In the genomic region with DNA sequence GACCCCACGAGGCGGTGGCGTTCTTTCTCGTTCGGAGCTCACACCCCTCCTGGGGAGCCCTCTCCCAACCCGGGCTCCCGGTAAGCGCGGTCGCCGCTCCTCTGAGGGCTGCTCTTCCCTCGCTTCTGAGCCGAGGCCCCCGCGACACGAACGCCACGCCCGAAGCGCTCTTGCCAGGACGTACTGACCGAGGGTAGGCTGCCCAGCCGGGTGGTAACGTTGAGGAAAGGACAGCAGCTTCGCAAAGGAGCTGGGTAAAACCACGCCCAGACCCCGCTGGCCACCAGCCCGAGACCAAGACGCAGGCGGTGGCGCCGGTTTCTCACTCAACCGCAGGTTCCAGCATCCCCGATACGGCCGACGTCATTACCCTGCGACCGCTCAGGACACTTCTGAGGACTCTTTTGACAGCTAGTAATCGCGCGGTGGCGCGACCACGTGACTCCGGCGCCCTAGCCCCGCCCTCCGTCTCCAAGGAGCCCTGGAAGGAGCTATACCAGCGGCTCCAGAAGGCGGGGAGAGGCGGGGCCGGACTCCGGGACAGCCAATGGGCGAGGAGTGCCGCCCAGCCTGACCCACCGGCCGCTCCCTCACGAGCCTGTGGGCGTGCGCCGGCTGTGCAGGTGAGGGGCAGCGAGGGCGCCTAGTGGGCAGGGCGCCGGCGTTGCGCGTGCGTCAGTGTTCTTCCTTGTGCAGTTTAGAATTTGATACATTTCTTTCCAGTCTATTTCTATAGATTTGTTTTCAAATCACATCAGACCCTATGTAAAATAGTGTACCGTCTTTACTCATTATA, we compare ENCODE assay signal across 1 cellular context.
TF ChIP-seq lines count a peak whose summit lies in the region.

No MANE protein-coding gene starts in this region.

TF ChIP-seq in HepG2, 621 proteins besides CTCF, POLR2A, EP300 and RAD21 (continued from another document and continues in another):
- TF ChIP-seq, protein P1, sequence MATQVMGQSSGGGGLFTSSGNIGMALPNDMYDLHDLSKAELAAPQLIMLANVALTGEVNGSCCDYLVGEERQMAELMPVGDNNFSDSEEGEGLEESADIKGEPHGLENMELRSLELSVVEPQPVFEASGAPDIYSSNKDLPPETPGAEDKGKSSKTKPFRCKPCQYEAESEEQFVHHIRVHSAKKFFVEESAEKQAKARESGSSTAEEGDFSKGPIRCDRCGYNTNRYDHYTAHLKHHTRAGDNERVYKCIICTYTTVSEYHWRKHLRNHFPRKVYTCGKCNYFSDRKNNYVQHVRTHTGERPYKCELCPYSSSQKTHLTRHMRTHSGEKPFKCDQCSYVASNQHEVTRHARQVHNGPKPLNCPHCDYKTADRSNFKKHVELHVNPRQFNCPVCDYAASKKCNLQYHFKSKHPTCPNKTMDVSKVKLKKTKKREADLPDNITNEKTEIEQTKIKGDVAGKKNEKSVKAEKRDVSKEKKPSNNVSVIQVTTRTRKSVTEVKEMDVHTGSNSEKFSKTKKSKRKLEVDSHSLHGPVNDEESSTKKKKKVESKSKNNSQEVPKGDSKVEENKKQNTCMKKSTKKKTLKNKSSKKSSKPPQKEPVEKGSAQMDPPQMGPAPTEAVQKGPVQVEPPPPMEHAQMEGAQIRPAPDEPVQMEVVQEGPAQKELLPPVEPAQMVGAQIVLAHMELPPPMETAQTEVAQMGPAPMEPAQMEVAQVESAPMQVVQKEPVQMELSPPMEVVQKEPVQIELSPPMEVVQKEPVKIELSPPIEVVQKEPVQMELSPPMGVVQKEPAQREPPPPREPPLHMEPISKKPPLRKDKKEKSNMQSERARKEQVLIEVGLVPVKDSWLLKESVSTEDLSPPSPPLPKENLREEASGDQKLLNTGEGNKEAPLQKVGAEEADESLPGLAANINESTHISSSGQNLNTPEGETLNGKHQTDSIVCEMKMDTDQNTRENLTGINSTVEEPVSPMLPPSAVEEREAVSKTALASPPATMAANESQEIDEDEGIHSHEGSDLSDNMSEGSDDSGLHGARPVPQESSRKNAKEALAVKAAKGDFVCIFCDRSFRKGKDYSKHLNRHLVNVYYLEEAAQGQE (IDR thresholded peaks at IDR 0.05; ENCODE audit: borderline replicate concordance in 1 of 2, low read depth in 1 of 2, low read length in 2 of 2): 0 out of 4 replicates have a peak, but pooled peaks of 1 of the 2 experiments have one; percentile 14
- TF ChIP-seq KDM3A (CRISPR knock-in tag; IDR thresholded peaks at IDR 0.05; ENCODE audit: low read depth): peak; percentile 33; the same call in 1 of the 2 replicates
- no peak for TF ChIP-seq HNRNPL (IDR thresholded peaks at IDR 0.05; ENCODE audit: low read depth, low read length)
- TF ChIP-seq, protein P2, sequence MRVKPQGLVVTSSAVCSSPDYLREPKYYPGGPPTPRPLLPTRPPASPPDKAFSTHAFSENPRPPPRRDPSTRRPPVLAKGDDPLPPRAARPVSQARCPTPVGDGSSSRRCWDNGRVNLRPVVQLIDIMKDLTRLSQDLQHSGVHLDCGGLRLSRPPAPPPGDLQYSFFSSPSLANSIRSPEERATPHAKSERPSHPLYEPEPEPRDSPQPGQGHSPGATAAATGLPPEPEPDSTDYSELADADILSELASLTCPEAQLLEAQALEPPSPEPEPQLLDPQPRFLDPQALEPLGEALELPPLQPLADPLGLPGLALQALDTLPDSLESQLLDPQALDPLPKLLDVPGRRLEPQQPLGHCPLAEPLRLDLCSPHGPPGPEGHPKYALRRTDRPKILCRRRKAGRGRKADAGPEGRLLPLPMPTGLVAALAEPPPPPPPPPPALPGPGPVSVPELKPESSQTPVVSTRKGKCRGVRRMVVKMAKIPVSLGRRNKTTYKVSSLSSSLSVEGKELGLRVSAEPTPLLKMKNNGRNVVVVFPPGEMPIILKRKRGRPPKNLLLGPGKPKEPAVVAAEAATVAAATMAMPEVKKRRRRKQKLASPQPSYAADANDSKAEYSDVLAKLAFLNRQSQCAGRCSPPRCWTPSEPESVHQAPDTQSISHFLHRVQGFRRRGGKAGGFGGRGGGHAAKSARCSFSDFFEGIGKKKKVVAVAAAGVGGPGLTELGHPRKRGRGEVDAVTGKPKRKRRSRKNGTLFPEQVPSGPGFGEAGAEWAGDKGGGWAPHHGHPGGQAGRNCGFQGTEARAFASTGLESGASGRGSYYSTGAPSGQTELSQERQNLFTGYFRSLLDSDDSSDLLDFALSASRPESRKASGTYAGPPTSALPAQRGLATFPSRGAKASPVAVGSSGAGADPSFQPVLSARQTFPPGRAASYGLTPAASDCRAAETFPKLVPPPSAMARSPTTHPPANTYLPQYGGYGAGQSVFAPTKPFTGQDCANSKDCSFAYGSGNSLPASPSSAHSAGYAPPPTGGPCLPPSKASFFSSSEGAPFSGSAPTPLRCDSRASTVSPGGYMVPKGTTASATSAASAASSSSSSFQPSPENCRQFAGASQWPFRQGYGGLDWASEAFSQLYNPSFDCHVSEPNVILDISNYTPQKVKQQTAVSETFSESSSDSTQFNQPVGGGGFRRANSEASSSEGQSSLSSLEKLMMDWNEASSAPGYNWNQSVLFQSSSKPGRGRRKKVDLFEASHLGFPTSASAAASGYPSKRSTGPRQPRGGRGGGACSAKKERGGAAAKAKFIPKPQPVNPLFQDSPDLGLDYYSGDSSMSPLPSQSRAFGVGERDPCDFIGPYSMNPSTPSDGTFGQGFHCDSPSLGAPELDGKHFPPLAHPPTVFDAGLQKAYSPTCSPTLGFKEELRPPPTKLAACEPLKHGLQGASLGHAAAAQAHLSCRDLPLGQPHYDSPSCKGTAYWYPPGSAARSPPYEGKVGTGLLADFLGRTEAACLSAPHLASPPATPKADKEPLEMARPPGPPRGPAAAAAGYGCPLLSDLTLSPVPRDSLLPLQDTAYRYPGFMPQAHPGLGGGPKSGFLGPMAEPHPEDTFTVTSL (CRISPR knock-in tag; IDR thresholded peaks at IDR 0.05; ENCODE audit: borderline replicate concordance): no peak; the same call in 1 of the 2 replicates
- TF ChIP-seq, protein P3, sequence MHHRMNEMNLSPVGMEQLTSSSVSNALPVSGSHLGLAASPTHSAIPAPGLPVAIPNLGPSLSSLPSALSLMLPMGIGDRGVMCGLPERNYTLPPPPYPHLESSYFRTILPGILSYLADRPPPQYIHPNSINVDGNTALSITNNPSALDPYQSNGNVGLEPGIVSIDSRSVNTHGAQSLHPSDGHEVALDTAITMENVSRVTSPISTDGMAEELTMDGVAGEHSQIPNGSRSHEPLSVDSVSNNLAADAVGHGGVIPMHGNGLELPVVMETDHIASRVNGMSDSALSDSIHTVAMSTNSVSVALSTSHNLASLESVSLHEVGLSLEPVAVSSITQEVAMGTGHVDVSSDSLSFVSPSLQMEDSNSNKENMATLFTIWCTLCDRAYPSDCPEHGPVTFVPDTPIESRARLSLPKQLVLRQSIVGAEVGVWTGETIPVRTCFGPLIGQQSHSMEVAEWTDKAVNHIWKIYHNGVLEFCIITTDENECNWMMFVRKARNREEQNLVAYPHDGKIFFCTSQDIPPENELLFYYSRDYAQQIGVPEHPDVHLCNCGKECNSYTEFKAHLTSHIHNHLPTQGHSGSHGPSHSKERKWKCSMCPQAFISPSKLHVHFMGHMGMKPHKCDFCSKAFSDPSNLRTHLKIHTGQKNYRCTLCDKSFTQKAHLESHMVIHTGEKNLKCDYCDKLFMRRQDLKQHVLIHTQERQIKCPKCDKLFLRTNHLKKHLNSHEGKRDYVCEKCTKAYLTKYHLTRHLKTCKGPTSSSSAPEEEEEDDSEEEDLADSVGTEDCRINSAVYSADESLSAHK (CRISPR knock-in tag; IDR thresholded peaks at IDR 0.05; ENCODE audit: borderline replicate concordance): no peak; the same call in 1 of the 2 replicates
- peak; percentile 77 for TF ChIP-seq SKI (IDR thresholded peaks at IDR 0.05; ENCODE audit: partially characterized antibody)
- no peak; the same call in 1 of the 2 replicates for TF ChIP-seq ZBTB3 (CRISPR knock-in tag; IDR thresholded peaks at IDR 0.05; ENCODE audit: borderline replicate concordance, low read depth)
- 0 out of 2 replicates have a peak, but pooled peaks have one; percentile 59 for TF ChIP-seq DNMT1 (CRISPR knock-in tag; IDR thresholded peaks at IDR 0.05)
- no peak for TF ChIP-seq ZNF17 (CRISPR knock-in tag; IDR thresholded peaks at IDR 0.05)
- TF ChIP-seq ZNF124 (CRISPR knock-in tag; IDR thresholded peaks at IDR 0.05): no peak; the same call in 1 of the 2 replicates
- peak; percentile 89 for TF ChIP-seq MEF2D (CRISPR knock-in tag; IDR thresholded peaks at IDR 0.05)
- peak; percentile 82; the same call in 1 of the 2 replicates for TF ChIP-seq ZNF317 (CRISPR knock-in tag; IDR thresholded peaks at IDR 0.05)
- peak; percentile 97 for TF ChIP-seq HDAC1 (CRISPR knock-in tag; IDR thresholded peaks at IDR 0.05)
- peak; percentile 96 for TF ChIP-seq TAF15 (IDR thresholded peaks at IDR 0.05; ENCODE audit: low read depth, low read length, poor library complexity, severe bottlenecking)
- TF ChIP-seq U2AF2 (IDR thresholded peaks at IDR 0.05; ENCODE audit: low read depth, low read length): no peak
- TF ChIP-seq ZNF546 (CRISPR knock-in tag; conservative IDR thresholded peaks at IDR 0.05): peak; percentile 81
- TF ChIP-seq, protein P4, sequence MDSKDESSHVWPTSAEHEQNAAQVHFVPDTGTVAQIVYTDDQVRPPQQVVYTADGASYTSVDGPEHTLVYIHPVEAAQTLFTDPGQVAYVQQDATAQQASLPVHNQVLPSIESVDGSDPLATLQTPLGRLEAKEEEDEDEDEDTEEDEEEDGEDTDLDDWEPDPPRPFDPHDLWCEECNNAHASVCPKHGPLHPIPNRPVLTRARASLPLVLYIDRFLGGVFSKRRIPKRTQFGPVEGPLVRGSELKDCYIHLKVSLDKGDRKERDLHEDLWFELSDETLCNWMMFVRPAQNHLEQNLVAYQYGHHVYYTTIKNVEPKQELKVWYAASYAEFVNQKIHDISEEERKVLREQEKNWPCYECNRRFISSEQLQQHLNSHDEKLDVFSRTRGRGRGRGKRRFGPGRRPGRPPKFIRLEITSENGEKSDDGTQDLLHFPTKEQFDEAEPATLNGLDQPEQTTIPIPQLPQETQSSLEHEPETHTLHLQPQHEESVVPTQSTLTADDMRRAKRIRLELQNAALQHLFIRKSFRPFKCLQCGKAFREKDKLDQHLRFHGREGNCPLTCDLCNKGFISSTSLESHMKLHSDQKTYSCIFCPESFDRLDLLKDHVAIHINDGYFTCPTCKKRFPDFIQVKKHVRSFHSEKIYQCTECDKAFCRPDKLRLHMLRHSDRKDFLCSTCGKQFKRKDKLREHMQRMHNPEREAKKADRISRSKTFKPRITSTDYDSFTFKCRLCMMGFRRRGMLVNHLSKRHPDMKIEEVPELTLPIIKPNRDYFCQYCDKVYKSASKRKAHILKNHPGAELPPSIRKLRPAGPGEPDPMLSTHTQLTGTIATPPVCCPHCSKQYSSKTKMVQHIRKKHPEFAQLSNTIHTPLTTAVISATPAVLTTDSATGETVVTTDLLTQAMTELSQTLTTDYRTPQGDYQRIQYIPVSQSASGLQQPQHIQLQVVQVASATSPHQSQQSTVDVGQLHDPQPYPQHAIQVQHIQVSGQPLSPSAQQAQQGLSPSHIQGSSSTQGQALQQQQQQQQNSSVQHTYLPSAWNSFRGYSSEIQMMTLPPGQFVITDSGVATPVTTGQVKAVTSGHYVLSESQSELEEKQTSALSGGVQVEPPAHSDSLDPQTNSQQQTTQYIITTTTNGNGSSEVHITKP (CRISPR knock-in tag; IDR thresholded peaks at IDR 0.05; ENCODE audit: low read depth): peak; percentile 39; the same call in 1 of the 2 replicates
- TF ChIP-seq BRD4 (CRISPR knock-in tag; IDR thresholded peaks at IDR 0.05): peak; percentile 75
- no peak for TF ChIP-seq SMARCE1 (IDR thresholded peaks at IDR 0.05; ENCODE audit: borderline replicate concordance)
- peak; percentile 97 for TF ChIP-seq POGZ (CRISPR knock-in tag; IDR thresholded peaks at IDR 0.05)
- TF ChIP-seq ZNF629 (CRISPR knock-in tag; conservative IDR thresholded peaks at IDR 0.05): no peak
- no peak for TF ChIP-seq ZNF75D (CRISPR knock-in tag; IDR thresholded peaks at IDR 0.05; ENCODE audit: borderline replicate concordance)
- no peak; the same call in 1 of the 2 replicates for TF ChIP-seq ZNF709 (CRISPR knock-in tag; IDR thresholded peaks at IDR 0.05)
- peak; percentile 19 for TF ChIP-seq ZFP41 (CRISPR knock-in tag; IDR thresholded peaks at IDR 0.05; ENCODE audit: borderline replicate concordance)
- TF ChIP-seq RBAK (CRISPR knock-in tag; IDR thresholded peaks at IDR 0.05): no peak
- no peak for TF ChIP-seq SATB2 (CRISPR knock-in tag; IDR thresholded peaks at IDR 0.05)
- TF ChIP-seq, protein P5, sequence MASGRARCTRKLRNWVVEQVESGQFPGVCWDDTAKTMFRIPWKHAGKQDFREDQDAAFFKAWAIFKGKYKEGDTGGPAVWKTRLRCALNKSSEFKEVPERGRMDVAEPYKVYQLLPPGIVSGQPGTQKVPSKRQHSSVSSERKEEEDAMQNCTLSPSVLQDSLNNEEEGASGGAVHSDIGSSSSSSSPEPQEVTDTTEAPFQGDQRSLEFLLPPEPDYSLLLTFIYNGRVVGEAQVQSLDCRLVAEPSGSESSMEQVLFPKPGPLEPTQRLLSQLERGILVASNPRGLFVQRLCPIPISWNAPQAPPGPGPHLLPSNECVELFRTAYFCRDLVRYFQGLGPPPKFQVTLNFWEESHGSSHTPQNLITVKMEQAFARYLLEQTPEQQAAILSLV (CRISPR knock-in tag; IDR thresholded peaks at IDR 0.05; ENCODE audit: borderline replicate concordance): peak; percentile 67; the same call in 1 of the 2 replicates
- TF ChIP-seq, protein P6, sequence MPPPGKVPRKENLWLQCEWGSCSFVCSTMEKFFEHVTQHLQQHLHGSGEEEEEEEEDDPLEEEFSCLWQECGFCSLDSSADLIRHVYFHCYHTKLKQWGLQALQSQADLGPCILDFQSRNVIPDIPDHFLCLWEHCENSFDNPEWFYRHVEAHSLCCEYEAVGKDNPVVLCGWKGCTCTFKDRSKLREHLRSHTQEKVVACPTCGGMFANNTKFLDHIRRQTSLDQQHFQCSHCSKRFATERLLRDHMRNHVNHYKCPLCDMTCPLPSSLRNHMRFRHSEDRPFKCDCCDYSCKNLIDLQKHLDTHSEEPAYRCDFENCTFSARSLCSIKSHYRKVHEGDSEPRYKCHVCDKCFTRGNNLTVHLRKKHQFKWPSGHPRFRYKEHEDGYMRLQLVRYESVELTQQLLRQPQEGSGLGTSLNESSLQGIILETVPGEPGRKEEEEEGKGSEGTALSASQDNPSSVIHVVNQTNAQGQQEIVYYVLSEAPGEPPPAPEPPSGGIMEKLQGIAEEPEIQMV (CRISPR knock-in tag; IDR thresholded peaks at IDR 0.05; ENCODE audit: low read depth): peak; percentile 68; the same call in 1 of the 2 replicates
- TF ChIP-seq, protein P7, sequence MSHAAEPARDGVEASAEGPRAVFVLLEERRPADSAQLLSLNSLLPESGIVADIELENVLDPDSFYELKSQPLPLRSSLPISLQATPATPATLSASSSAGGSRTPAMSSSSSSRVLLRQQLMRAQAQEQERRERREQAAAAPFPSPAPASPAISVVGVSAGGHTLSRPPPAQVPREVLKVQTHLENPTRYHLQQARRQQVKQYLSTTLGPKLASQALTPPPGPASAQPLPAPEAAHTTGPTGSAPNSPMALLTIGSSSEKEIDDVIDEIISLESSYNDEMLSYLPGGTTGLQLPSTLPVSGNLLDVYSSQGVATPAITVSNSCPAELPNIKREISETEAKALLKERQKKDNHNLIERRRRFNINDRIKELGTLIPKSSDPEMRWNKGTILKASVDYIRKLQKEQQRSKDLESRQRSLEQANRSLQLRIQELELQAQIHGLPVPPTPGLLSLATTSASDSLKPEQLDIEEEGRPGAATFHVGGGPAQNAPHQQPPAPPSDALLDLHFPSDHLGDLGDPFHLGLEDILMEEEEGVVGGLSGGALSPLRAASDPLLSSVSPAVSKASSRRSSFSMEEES (CRISPR knock-in tag; IDR thresholded peaks at IDR 0.05): peak; percentile 89
